18 cellular contexts compared by ENCODE assay signal in genomic region chr16:12290165-12290564, GRCh38.
A peak's percentile ranks its signal among the peaks of the same experiment; 100 is the strongest.
DNase-seq lines count a peak whose midpoint lies in the region; ATAC-seq and TF ChIP-seq lines count a peak whose summit lies in the region.
"Had no signal": no experiment of that assay in that cellular context is flagged by ENCODE, and none has a peak within 500 bp of the region (broad histone marks: within the 10 kb centered on the region; RNA-seq: fewer than 3 reads in every experiment).

No MANE protein-coding gene starts in this region.

- no peak for TF ChIP-seq POLR2A in esophagus squamous epithelium (IDR thresholded peaks at IDR 0.05)

- DNase-seq in NAMALWA (ENCODE audit: low spot score) (peak; percentile 41), esophagus squamous epithelium (lab: John Stamatoyannopoulos, UW) (no peak), germinal center (ENCODE audit: low spot score) (no peak)
- no peak for DNase-seq in activated effector memory CD4-positive, alpha-beta T cell treated with anti-CD3 and anti-CD28 coated beads, Interleukin-2, amount 50 U/mL, for 16 hours
- DNase-seq: BE2C; CD4-positive, CD25-positive, alpha-beta regulatory T cell; H9; KBM-7; NCI-H1694; NCI-H2029 treated with DMSO at 0.1 percent for 48 hours; NCI-H2227 treated with DMSO at 0.1 percent for 48 hours; NCI-H69; SK-N-SH; SW 1271 had no signal

- no peak for TF ChIP-seq CTCF in esophagus squamous epithelium (IDR thresholded peaks at IDR 0.05)

- peaks cover 0 to 56% (median 0%) of the 10 kb centered on the region in 11 experiments; a peak in 2 of 22 replicates for H4K20me1 ChIP-seq in BLaER1 treated with 17β-estradiol and CSF1 and Interleukin-3, amounts not matched to agents 10 nM and 100 nM

- 83 to 87% methylated on average over 6 of the region's 6 CpGs for WGBS in esophagus squamous epithelium, 2 donors

- no peak overlapping the region for H3K27ac ChIP-seq in BLaER1 treated with 17β-estradiol and CSF1 and Interleukin-3, amounts not matched to agents 10 nM and 100 nM
- peak overlapping the region in 3 of 4 donors; percentile 53 to 67 (median 63) for H3K27ac ChIP-seq in esophagus squamous epithelium
- H3K27ac ChIP-seq in skeletal muscle tissue (ENCODE audit: low read depth, low read length): peak overlapping the region; percentile 22

- H3K9ac ChIP-seq in BLaER1 treated with 17β-estradiol and CSF1 and Interleukin-3, amounts not matched to agents 10 nM and 100 nM: no peak overlapping the region
- H3K9ac ChIP-seq in skeletal muscle tissue (ENCODE audit: low read depth in 1 of 3, low read length in 3 of 3): no peak overlapping the region
- H3K9ac ChIP-seq: SK-N-SH had no signal

- H3K4me1 ChIP-seq in BLaER1 treated with 17β-estradiol and CSF1 and Interleukin-3, amounts not matched to agents 10 nM and 100 nM: peaks cover 0 to 44% (median 30%) of the 10 kb centered on the region in 10 experiments; a peak in 16 of 20 replicates
- H3K4me1 ChIP-seq in esophagus squamous epithelium (peaks cover 4 to 25% (median 16%) of the 10 kb centered on the region in 3 donors), skeletal muscle tissue (ENCODE audit: control insufficient read depth in 3 of 3, insufficient read depth in 3 of 3, low read length in 3 of 3) (no peaks in the 10 kb centered on the region)
- H3K4me1 ChIP-seq: BE2C had no signal

- peak overlapping the region in 7 of 11 experiments; percentile 20 to 58 (median 51); a peak in 11 of 22 replicates for H3K4me2 ChIP-seq in BLaER1 treated with 17β-estradiol and CSF1 and Interleukin-3, amounts not matched to agents 10 nM and 100 nM
- H3K4me2 ChIP-seq: GM23338, SK-N-SH had no signal

- H3K4me3 ChIP-seq in BLaER1 treated with 17β-estradiol and CSF1 and Interleukin-3, amounts not matched to agents 10 nM and 100 nM: no peak overlapping the region
- H3K4me3 ChIP-seq in esophagus squamous epithelium (no peak overlapping the region), skeletal muscle tissue (ENCODE audit: low read length in 3 of 3) (no peak overlapping the region)
- H3K4me3 ChIP-seq: GM23338 had no signal

- intact Hi-C loops in esophagus squamous epithelium (cut with DNase I): no loop called here

- H3K9me3 ChIP-seq in BLaER1 treated with 17β-estradiol and CSF1 and Interleukin-3, amounts not matched to agents 10 nM and 100 nM (replicated peaks in 1 of 11): peaks cover 19 to 53% (median 33%) of the 10 kb centered on the region in 11 experiments
- no peaks in the 10 kb centered on the region for H3K9me3 ChIP-seq in esophagus squamous epithelium
- peaks cover 0 to 2% (median 0%) of the 10 kb centered on the region in 3 donors for H3K9me3 ChIP-seq in skeletal muscle tissue (ENCODE audit: control insufficient read depth in 3 of 3, low read length in 3 of 3)
- H3K9me3 ChIP-seq: BE2C, SK-N-SH had no signal

- no peak for ATAC-seq in GM18858 (IDR thresholded peaks at IDR 0.05; ENCODE audit: unreplicated experiment)

- H3K36me3 ChIP-seq in BLaER1 treated with 17β-estradiol and CSF1 and Interleukin-3, amounts not matched to agents 10 nM and 100 nM: peaks cover 0 to 52% (median 25%) of the 10 kb centered on the region in 11 experiments; a peak in 14 of 22 replicates
- peaks cover 0 to 9% (median 0%) of the 10 kb centered on the region in 3 donors for H3K36me3 ChIP-seq in esophagus squamous epithelium
- H3K36me3 ChIP-seq in skeletal muscle tissue (ENCODE audit: control insufficient read depth in 3 of 3, insufficient read depth in 3 of 3, low read length in 3 of 3): no peaks in the 10 kb centered on the region
- H3K36me3 ChIP-seq: BE2C had no signal

- H3K27me3 ChIP-seq in BLaER1 treated with 17β-estradiol and CSF1 and Interleukin-3, amounts not matched to agents 10 nM and 100 nM: no peaks in the 10 kb centered on the region
- H3K27me3 ChIP-seq in esophagus squamous epithelium (no peaks in the 10 kb centered on the region), skeletal muscle tissue (ENCODE audit: control insufficient read depth in 3 of 3, insufficient read depth in 3 of 3, low read length in 3 of 3) (no peaks in the 10 kb centered on the region)
- H3K27me3 ChIP-seq: BE2C had no signal

Comparison
In these comparisons a context has a peak if more than half of its experiments do, and no peak if none do; other contexts are left out.
1. H3K27ac ChIP-seq: peak in esophagus squamous epithelium (3 of 4) and skeletal muscle tissue (single experiment); none in BLaER1 treated with 17β-estradiol and CSF1 and Interleukin-3, amounts not matched to agents 10 nM and 100 nM (0 of 11).